28 cellular contexts compared by ENCODE assay signal in genomic region chr2:142136571-142136970, GRCh38. TPM values are rescaled to one million over a fixed set of nuclear protein-coding genes. Genes with fewer than 3 reads are reported as not detected.
"Had no signal": no experiment of that assay in that cellular context is flagged by ENCODE, and none has a peak within 500 bp of the region (broad histone marks: within the 10 kb centered on the region; RNA-seq: fewer than 3 reads in every experiment).

No MANE protein-coding gene starts in this region.

- DNase-seq: activated CD4-positive, alpha-beta memory T cell treated with anti-CD3 and anti-CD28 coated beads, Interleukin-2, amount 10 ng/mL, durations not matched to agents 7 days and 5 days; activated CD4-positive, alpha-beta T cell treated with anti-CD3 and anti-CD28 coated beads for 1 hour; activated CD4-positive, alpha-beta T cell treated with anti-CD3 and anti-CD28 coated beads for 4 hours; activated CD4-positive, alpha-beta T cell treated with anti-CD3 and anti-CD28 coated beads, Interleukin-2, amount 10 ng/mL, durations not matched to agents 7 days and 5 days; activated CD4-positive, alpha-beta T cell treated with anti-CD3 and anti-CD28 coated beads, Interleukin-2, amount 50 U/mL, for 4 hours; activated CD8-positive, alpha-beta memory T cell treated with anti-CD3 and anti-CD28 coated beads, Interleukin-2, amount 50 U/mL, for 48 hours; activated gamma-delta T cell; activated naive CD4-positive, alpha-beta T cell; activated naive CD4-positive, alpha-beta T cell treated with anti-CD3 and anti-CD28 coated beads, Interleukin-2, amount 50 U/mL, for 16 hours; activated T-cell treated with anti-CD3 and anti-CD28 coated beads for 4 hours; activated T-cell treated with anti-CD3 and anti-CD28 coated beads, Interleukin-2, amount 50 U/mL, for 24 hours; activated T-cell treated with anti-CD3 and anti-CD28 coated beads, Interleukin-2, amount 50 U/mL, for 72 hours; amniotic stem cell; anterior cingulate cortex; brain microvascular endothelial cell; caudate nucleus; cortex of kidney; dermis blood vessel endothelial cell; effector CD4-positive, alpha-beta T cell; effector memory CD8-positive, alpha-beta T cell; erythroblast; head of caudate nucleus; T-helper 2 cell had no signal

- H3K27me3 Mint-ChIP-seq: effector memory CD8-positive, alpha-beta T cell had no signal

- H3K4me3 Mint-ChIP-seq: activated CD4-positive, alpha-beta memory T cell treated with anti-CD3 and anti-CD28 coated beads, Interleukin-2, amount 10 ng/mL, durations not matched to agents 7 days and 5 days; activated CD4-positive, alpha-beta T cell treated with anti-CD3 and anti-CD28 coated beads, Interleukin-2, amount 10 ng/mL, durations not matched to agents 7 days and 5 days; activated naive CD8-positive, alpha-beta T cell; activated T-cell treated with anti-CD3 and anti-CD28 coated beads, Interleukin-2, amount 50 U/mL, for 24 hours; activated T-cell treated with anti-CD3 and anti-CD28 coated beads, Interleukin-2, amount 50 U/mL, for 72 hours; effector memory CD8-positive, alpha-beta T cell; WTC11 had no signal

- H3K4me3 ChIP-seq: esophagus muscularis mucosa had no signal

- H3K36me3 ChIP-seq: brain microvascular endothelial cell, esophagus muscularis mucosa had no signal

- H3K9me3 ChIP-seq: esophagus muscularis mucosa had no signal

- H3K36me3 Mint-ChIP-seq: activated naive CD8-positive, alpha-beta T cell; WTC11 had no signal

- H3K4me1 Mint-ChIP-seq: activated CD4-positive, alpha-beta memory T cell treated with anti-CD3 and anti-CD28 coated beads, Interleukin-2, amount 10 ng/mL, durations not matched to agents 7 days and 5 days had no signal

- H3K27ac ChIP-seq: brain microvascular endothelial cell, esophagus muscularis mucosa, VCaP had no signal

- H3K27ac Mint-ChIP-seq: activated CD4-positive, alpha-beta memory T cell treated with anti-CD3 and anti-CD28 coated beads, Interleukin-2, amount 10 ng/mL, durations not matched to agents 7 days and 5 days; activated CD4-positive, alpha-beta T cell treated with anti-CD3 and anti-CD28 coated beads, Interleukin-2, amount 10 ng/mL, durations not matched to agents 7 days and 5 days; activated naive CD8-positive, alpha-beta T cell; activated T-cell treated with anti-CD3 and anti-CD28 coated beads, Interleukin-2, amount 50 U/mL, for 24 hours; activated T-cell treated with anti-CD3 and anti-CD28 coated beads, Interleukin-2, amount 50 U/mL, for 72 hours; effector memory CD8-positive, alpha-beta T cell; WTC11 had no signal

- ATAC-seq: activated T-cell treated with anti-CD3 and anti-CD28 coated beads, Interleukin-2, amount 50 U/mL, for 72 hours; effector memory CD8-positive, alpha-beta T cell; WTC11 had no signal

- H3K9me3 Mint-ChIP-seq: activated CD4-positive, alpha-beta memory T cell treated with anti-CD3 and anti-CD28 coated beads, Interleukin-2, amount 10 ng/mL, durations not matched to agents 7 days and 5 days; activated CD4-positive, alpha-beta T cell treated with anti-CD3 and anti-CD28 coated beads, Interleukin-2, amount 10 ng/mL, durations not matched to agents 7 days and 5 days; WTC11 had no signal

RNA-seq across cellular contexts. Expression of gene LRP1B, which starts 5.8 kb away (rescaled TPM):
- total RNA-seq: activated CD4-positive, alpha-beta memory T cell treated with anti-CD3 and anti-CD28 coated beads, Interleukin-2, amount 10 ng/mL, durations not matched to agents 7 days and 5 days; activated CD4-positive, alpha-beta T cell treated with anti-CD3 and anti-CD28 coated beads, Interleukin-2, amount 10 ng/mL, durations not matched to agents 7 days and 5 days; activated T-cell treated with anti-CD3 and anti-CD28 coated beads, Interleukin-2, amount 50 U/mL, for 72 hours; T-helper 1 cell treated with Interleukin-12 subunit alpha and Interleukin-12 subunit beta and Interleukin-4 antibody, amounts not matched to agents 30 ng/mL and 1 ng/mL, for 36 hours had no signal
